ENCODE assay signal across 13 cellular contexts in the genomic region with DNA sequence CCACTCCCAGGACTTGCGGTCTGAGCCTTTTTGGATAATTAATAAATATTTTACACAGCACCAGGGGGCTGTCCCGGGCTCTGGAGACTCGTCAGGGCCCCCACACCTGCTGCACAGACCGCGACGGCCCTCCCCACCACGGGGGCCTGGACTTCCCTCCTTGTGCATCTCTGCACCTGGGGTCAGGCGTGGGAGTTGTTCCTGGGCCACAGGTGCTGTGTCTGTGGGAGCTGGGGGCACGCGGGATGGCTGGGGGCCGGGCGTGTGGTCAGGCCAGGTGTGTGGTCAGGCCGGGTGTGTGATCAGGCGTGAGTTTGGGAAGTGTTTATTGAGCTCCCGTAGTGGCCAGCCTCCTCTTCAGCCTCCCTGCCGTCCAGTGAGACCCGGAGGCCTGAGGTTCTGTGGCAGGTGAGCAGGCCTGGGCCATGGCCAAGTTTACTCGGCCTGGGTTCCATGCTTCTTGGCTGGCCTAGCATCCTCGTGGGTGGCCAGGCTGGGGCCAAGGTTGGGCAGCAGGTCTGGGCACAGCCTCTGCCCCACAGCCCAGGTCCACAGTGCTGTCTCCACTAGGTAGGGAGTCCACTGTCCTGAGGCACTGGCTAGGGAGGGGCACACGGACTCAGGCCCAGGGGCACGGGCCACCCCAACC. TPM values are rescaled to one million over a fixed set of nuclear protein-coding genes. Genes with fewer than 3 reads are reported as not detected.
DNase-seq lines count a peak whose midpoint lies in the region; ATAC-seq and TF ChIP-seq lines count a peak whose summit lies in the region.
"Had no signal": no experiment of that assay in that cellular context is flagged by ENCODE, and none has a peak within 500 bp of the region (broad histone marks: within the 10 kb centered on the region; RNA-seq: fewer than 3 reads in every experiment).

No MANE protein-coding gene starts in this region.

- H3K4me1 ChIP-seq in HCT116 (ENCODE audit: control insufficient read depth in 1 of 2, insufficient read depth in 2 of 2, low read length in 2 of 2) = peaks cover 11 to 35% of the 10 kb centered on the region in 2 experiments
- H3K4me1 ChIP-seq in RWPE2 (ENCODE audit: insufficient read depth, poor library complexity, severe bottlenecking) = peaks cover 21% of the 10 kb centered on the region
- peaks cover 28% of the 10 kb centered on the region for H3K4me1 ChIP-seq in CD8-positive, alpha-beta memory T cell (ENCODE audit: insufficient read depth, low read length)

- H4K20me1 ChIP-seq in HCT116 (ENCODE audit: insufficient read depth) = no peaks in the 10 kb centered on the region

- no peak for TF ChIP-seq RAD21 in HCT116 (IDR thresholded peaks at IDR 0.05; ENCODE audit: low read depth)

- H3K36me3 Mint-ChIP-seq in naive thymus-derived CD8-positive, alpha-beta T cell = peaks cover 0 to 16% (median 3%) of the 10 kb centered on the region in 3 donors
- H3K36me3 Mint-ChIP-seq in CD8-positive, alpha-beta memory T cell = peaks cover 0 to 28% (median 3%) of the 10 kb centered on the region in 3 donors

- TF ChIP-seq POLR2A in HCT116 (IDR thresholded peaks at IDR 0.05; ENCODE audit: borderline replicate concordance, extremely low read depth, insufficient read depth, insufficient read length) = no peak

- no TSS peak for BruUV-seq in HCT116 (replicated peaks; lab: Mats Ljungman, UMichigan)

- H3K27ac ChIP-seq in HCT116 (ENCODE audit: low read depth, low read length) (peak overlapping the region; percentile 75; the same call in 1 of the 2 replicates), RWPE2 (ENCODE audit: poor library complexity, severe bottlenecking) (peak overlapping the region; percentile 72)
- H3K27ac ChIP-seq in CD8-positive, alpha-beta memory T cell (ENCODE audit: low read depth, low read length) = no peak overlapping the region

- POLR2A ChIA-PET in HCT116 (lab: Charles Lee) = interaction anchor here (0.6 kb wide), 1 partner anchor 143 kb away, joined by 4 read pairs; no protein-coding TSS in a partner anchor
- POLR2A ChIA-PET in naive thymus-derived CD8-positive, alpha-beta T cell (lab: Charles Lee) = interaction anchor here (0.6 to 8.3 kb wide), 7 partner anchors 10 to 42 kb away, joined by 3 to 95 read pairs (median 5); partner anchors contain the start of genes RHOT2 and WDR24
- POLR2A ChIA-PET in CD8-positive, alpha-beta memory T cell (lab: Charles Lee) = interaction anchor here (1.1 to 1.2 kb wide), 2 partner anchors 9 to 17 kb away, joined by 4 to 5 read pairs; no protein-coding TSS in a partner anchor

- H3K4me3 ChIP-seq in HCT116 (replicated peaks in 1 of 2; ENCODE audit: low read depth in 1 of 2, low read length in 2 of 2) (no peak overlapping the region), RWPE2 (ENCODE audit: severe bottlenecking) (no peak overlapping the region)
- H3K4me3 ChIP-seq in CD8-positive, alpha-beta memory T cell (ENCODE audit: low read length) = no peak overlapping the region

- no peak overlapping the region for H3K4me2 ChIP-seq in HCT116 (ENCODE audit: low read length)

- intact Hi-C loops in HCT116 (cut with micrococcal nuclease) = no loop called here

- H3K9ac ChIP-seq in HCT116 (ENCODE audit: low read length) = no peak overlapping the region

- H3K9me3 Mint-ChIP-seq in naive thymus-derived CD8-positive, alpha-beta T cell = no peaks in the 10 kb centered on the region
- no peaks in the 10 kb centered on the region for H3K9me3 Mint-ChIP-seq in CD8-positive, alpha-beta memory T cell
- H3K9me3 Mint-ChIP-seq: activated naive CD8-positive, alpha-beta T cell treated with anti-CD3 and anti-CD28 coated beads, Interleukin-2, amount 10 ng/mL, durations not matched to agents 7 days and 5 days; memory B cell had no signal

- ATAC-seq in HCT116 = no peak
- ATAC-seq in RWPE2 (ENCODE audit: low read depth) = no peak
- ATAC-seq in naive thymus-derived CD8-positive, alpha-beta T cell = no peak
- ATAC-seq in GM21526 (IDR thresholded peaks at IDR 0.05; ENCODE audit: low FRiP score, unreplicated experiment) = no peak

- RAD21 ChIA-PET in HCT116 (lab: Charles Lee; ENCODE audit: low non-redundant PET in 1 of 2, low total read pairs in 2 of 2, uncharacterized antibody in 2 of 2, unreplicated experiment in 2 of 2) = no interaction called here

- H3K27ac Mint-ChIP-seq in naive thymus-derived CD8-positive, alpha-beta T cell = peak overlapping the region in 1 of 10 donors; percentile 94
- H3K27ac Mint-ChIP-seq in CD8-positive, alpha-beta memory T cell = peak overlapping the region in 1 of 8 donors; percentile 79
- H3K27ac Mint-ChIP-seq: memory B cell had no signal

- H2AFZ ChIP-seq in HCT116 (ENCODE audit: low read depth, low read length, poor library complexity, severe bottlenecking) = no peak overlapping the region

- H3K4me3 Mint-ChIP-seq in naive thymus-derived CD8-positive, alpha-beta T cell = peak overlapping the region in 6 of 10 donors; percentile 4 to 86 (median 76)
- peak overlapping the region in 2 of 7 donors; percentile 35 to 92 for H3K4me3 Mint-ChIP-seq in CD8-positive, alpha-beta memory T cell

- peaks cover 8 to 42% (median 30%) of the 10 kb centered on the region in 4 donors for H3K4me1 Mint-ChIP-seq in naive thymus-derived CD8-positive, alpha-beta T cell
- H3K4me1 Mint-ChIP-seq in CD8-positive, alpha-beta memory T cell = peaks cover 13 to 45% (median 20%) of the 10 kb centered on the region in 3 donors

- H3K36me3 ChIP-seq in HCT116 (ENCODE audit: control insufficient read depth in 1 of 2, insufficient read depth in 2 of 2, low read length in 2 of 2) = peaks cover 0 to 24% of the 10 kb centered on the region in 2 experiments; a peak in 2 of 4 replicates
- H3K36me3 ChIP-seq in RWPE2 (ENCODE audit: low read depth) = peaks cover 33% of the 10 kb centered on the region
- peaks cover 8% of the 10 kb centered on the region for H3K36me3 ChIP-seq in CD8-positive, alpha-beta memory T cell (ENCODE audit: insufficient read depth, low read length)

- TF ChIP-seq CTCF in HCT116 (IDR thresholded peaks at IDR 0.05 in 2 of 3, conservative IDR thresholded peaks at IDR 0.05 in 1 of 3; ENCODE audit: borderline replicate concordance in 1 of 3, insufficient read depth in 1 of 3, low read depth in 2 of 3, low read length in 2 of 3) = no peak
- TF ChIP-seq CTCF in RWPE2 (IDR thresholded peaks at IDR 0.05; ENCODE audit: poor library complexity, severe bottlenecking) = no peak

- CTCF ChIA-PET in HCT116 (lab: Charles Lee) = interaction anchor here (1.0 kb wide), 1 partner anchor 30 kb away, joined by 5 read pairs; the partner anchor contains the start of gene WDR90
- CTCF ChIA-PET in CD8-positive, alpha-beta memory T cell (lab: Charles Lee) = interaction anchor here (1.3 kb wide), 1 partner anchor 11 kb away, joined by 7 read pairs; the partner anchor contains the start of gene RHOT2

- H3K27me3 ChIP-seq in HCT116 (ENCODE audit: insufficient read depth, low read length) (no peaks in the 10 kb centered on the region), RWPE2 (ENCODE audit: insufficient read depth, poor library complexity, severe bottlenecking) (no peaks in the 10 kb centered on the region)
- no peaks in the 10 kb centered on the region for H3K27me3 ChIP-seq in CD8-positive, alpha-beta memory T cell (ENCODE audit: insufficient read depth, low read length, poor library complexity, severe bottlenecking)

- no peak for DNase-seq in HCT116 (ENCODE audit: low read depth, low spot score)
- no peak for DNase-seq in RWPE2 (ENCODE audit: low spot score)
- no peak for DNase-seq in naive thymus-derived CD8-positive, alpha-beta T cell
- no peak for DNase-seq in NCI-H2029 (lab: John Stamatoyannopoulos, UW)
- DNase-seq in CD8-positive, alpha-beta memory T cell = no peak
- DNase-seq: activated CD4-positive, CD25-positive, alpha-beta regulatory T cell; activated naive CD8-positive, alpha-beta T cell treated with anti-CD3 and anti-CD28 coated beads, Interleukin-2, amount 10 ng/mL, durations not matched to agents 7 days and 5 days; central memory CD4-positive, alpha-beta T cell; GDM1; NCI-H1048; NCI-H226 had no signal

- H3K9me3 ChIP-seq in HCT116 (ENCODE audit: control insufficient read depth in 1 of 2, insufficient read depth in 1 of 2, low read depth in 1 of 2, low read length in 2 of 2) = no peaks in the 10 kb centered on the region
- H3K9me3 ChIP-seq in RWPE2 (ENCODE audit: severe bottlenecking) = no peaks in the 10 kb centered on the region
- H3K9me3 ChIP-seq in CD8-positive, alpha-beta memory T cell (ENCODE audit: low read length) = no peaks in the 10 kb centered on the region

- H3K9me2 ChIP-seq in HCT116 (ENCODE audit: insufficient read depth) = no peaks in the 10 kb centered on the region

- peaks cover 29% of the 10 kb centered on the region for H3K79me2 ChIP-seq in HCT116 (ENCODE audit: insufficient read depth, low read length)

- peaks cover 0 to 2% (median 0%) of the 10 kb centered on the region in 5 donors for H3K27me3 Mint-ChIP-seq in naive thymus-derived CD8-positive, alpha-beta T cell
- H3K27me3 Mint-ChIP-seq in CD8-positive, alpha-beta memory T cell = peaks cover 0 to 6% of the 10 kb centered on the region in 2 donors

RNA-seq across cellular contexts. Expression of gene STUB1, which starts 1.9 kb away (rescaled TPM):
- 111 TPM for total RNA-seq in HCT116 (2021; ENCODE audit: unreplicated experiment)
- 85.9 and 95.7 TPM in 2 replicates for polyA plus RNA-seq in HCT116 (2012)
- total RNA-seq in naive thymus-derived CD8-positive, alpha-beta T cell = 100 to 1,000 TPM in 1 of 2 experiments, 10 to 100 TPM in 1; 86.4 to 103 TPM
- polyA plus RNA-seq in naive thymus-derived CD8-positive, alpha-beta T cell = 100 to 1,000 TPM; 133 to 142 (median 135) TPM
- 100 to 1,000 TPM; 111 to 124 TPM for total RNA-seq in CD8-positive, alpha-beta memory T cell
- polyA plus RNA-seq in CD8-positive, alpha-beta memory T cell = 161 TPM

RNA-seq across cellular contexts. Expression of gene RHBDL1, which starts 2.9 kb away (rescaled TPM):
- 12.7 TPM for total RNA-seq in HCT116 (2021; ENCODE audit: unreplicated experiment)
- polyA plus RNA-seq in HCT116 (2012) = 8.9 and 10.5 TPM in 2 replicates
- 1 to 10 TPM; 1.3 to 1.4 TPM for total RNA-seq in naive thymus-derived CD8-positive, alpha-beta T cell
- not detected for polyA plus RNA-seq in naive thymus-derived CD8-positive, alpha-beta T cell
- total RNA-seq in CD8-positive, alpha-beta memory T cell = under 1 TPM; 0.33 to 0.44 TPM
- polyA plus RNA-seq in CD8-positive, alpha-beta memory T cell = 0.29 TPM

RNA-seq across cellular contexts. Expression of gene JMJD8, which starts 5.8 kb away (rescaled TPM):
- total RNA-seq in HCT116 (2021; ENCODE audit: unreplicated experiment) = 121 TPM
- polyA plus RNA-seq in HCT116 (2012) = 96.6 and 97.3 TPM in 2 replicates
- total RNA-seq in naive thymus-derived CD8-positive, alpha-beta T cell = 10 to 100 TPM; 40.8 to 41.2 TPM
- polyA plus RNA-seq in naive thymus-derived CD8-positive, alpha-beta T cell = 10 to 100 TPM; 31.7 to 62.8 (median 46.0) TPM
- total RNA-seq in CD8-positive, alpha-beta memory T cell = 10 to 100 TPM; 53.0 to 55.9 TPM
- 56.6 TPM for polyA plus RNA-seq in CD8-positive, alpha-beta memory T cell

RNA-seq across cellular contexts. Expression of gene RHOT2, which starts 10.4 kb away (rescaled TPM):
- total RNA-seq in HCT116 (2021; ENCODE audit: unreplicated experiment) = 98.5 TPM
- polyA plus RNA-seq in HCT116 (2012) = 62.9 and 63.5 TPM in 2 replicates
- 100 to 1,000 TPM; 220 TPM for total RNA-seq in naive thymus-derived CD8-positive, alpha-beta T cell
- polyA plus RNA-seq in naive thymus-derived CD8-positive, alpha-beta T cell = 10 to 100 TPM; 25.1 to 44.8 (median 31.8) TPM
- 100 to 1,000 TPM; 140 to 151 TPM for total RNA-seq in CD8-positive, alpha-beta memory T cell
- polyA plus RNA-seq in CD8-positive, alpha-beta memory T cell = 49.6 TPM

RNA-seq across cellular contexts. Expression of gene WDR24, which starts 11.9 kb away (rescaled TPM):
- 15.5 TPM for total RNA-seq in HCT116 (2021; ENCODE audit: unreplicated experiment)
- 12.1 and 15.0 TPM in 2 replicates for polyA plus RNA-seq in HCT116 (2012)
- 10 to 100 TPM; 16.1 to 18.4 TPM for total RNA-seq in naive thymus-derived CD8-positive, alpha-beta T cell
- 10 to 100 TPM; 12.7 to 18.9 (median 14.7) TPM for polyA plus RNA-seq in naive thymus-derived CD8-positive, alpha-beta T cell
- 10 to 100 TPM; 23.9 to 25.2 TPM for total RNA-seq in CD8-positive, alpha-beta memory T cell
- 15.4 TPM for polyA plus RNA-seq in CD8-positive, alpha-beta memory T cell
